ENCODE assay signal across 25 cellular contexts in the genomic region with DNA sequence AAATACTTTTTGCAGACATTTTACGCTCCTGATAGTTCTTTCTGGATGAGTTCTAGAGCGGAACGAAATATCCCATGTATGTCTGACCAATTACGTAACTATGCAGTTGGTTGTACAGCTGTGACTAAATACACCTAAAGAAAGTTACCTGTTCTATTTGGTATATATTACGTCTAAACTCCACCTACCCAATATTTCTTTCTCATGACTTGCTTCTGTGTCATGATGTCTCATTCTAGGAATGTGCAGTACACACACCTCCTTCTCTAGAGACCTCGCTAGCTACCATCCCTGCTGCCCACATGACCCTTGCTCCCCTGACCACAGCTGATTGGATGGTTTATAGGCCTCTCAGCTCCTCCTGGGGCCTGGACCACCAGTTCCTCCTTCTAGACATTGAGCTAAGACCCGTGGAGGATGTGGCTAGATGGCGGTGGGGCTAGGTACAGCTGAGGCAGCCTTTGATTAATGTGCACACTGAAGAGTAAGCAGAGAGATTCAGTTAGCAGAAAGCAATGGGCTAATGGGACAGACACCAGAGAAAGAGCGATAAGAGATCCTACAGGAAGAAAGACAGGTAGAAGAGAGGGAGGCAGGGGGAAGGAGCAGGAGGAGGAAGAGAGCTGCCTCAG.
DNase-seq lines count a peak whose midpoint lies in the region; ATAC-seq, FAIRE-seq and TF ChIP-seq lines count a peak whose summit lies in the region.
"Had no signal": no experiment of that assay in that cellular context is flagged by ENCODE, and none has a peak within 500 bp of the region (broad histone marks: within the 10 kb centered on the region; RNA-seq: fewer than 3 reads in every experiment).

No MANE protein-coding gene starts in this region.

- intact Hi-C loops in right cardiac atrium (cut with DNase I): no loop called here
- intact Hi-C loops in naive thymus-derived CD4-positive, alpha-beta T cell (cut with micrococcal nuclease): no loop called here

- FAIRE-seq in RCC 7860 (lab: Jason Lieb, UNC) (no peak), H1 (lab: Jason Lieb, UNC) (no peak)
- FAIRE-seq: A549, GM12878 had no signal

- no peak overlapping the region for H4K91ac ChIP-seq in H1 (replicated peaks; ENCODE audit: insufficient read length, low read length)

- peaks cover 0 to 3% (median 0%) of the 10 kb centered on the region in 7 donors for H3K9me3 Mint-ChIP-seq in CD4-positive, CD25-positive, alpha-beta regulatory T cell
- peaks cover 0 to 14% (median 0%) of the 10 kb centered on the region in 11 donors for H3K9me3 Mint-ChIP-seq in naive thymus-derived CD4-positive, alpha-beta T cell

- no peaks in the 10 kb centered on the region for H3K23me2 ChIP-seq in H1 (ENCODE audit: low read depth, low read length)

- CTCF ChIA-PET in H1 (lab: Charles Lee; ENCODE audit: partially characterized antibody): interaction anchor here (0.6 to 0.9 kb wide), 2 partner anchors 8 to 18 kb away, joined by 3 to 4 read pairs; no protein-coding TSS in a partner anchor
- CTCF ChIA-PET in naive thymus-derived CD4-positive, alpha-beta T cell (lab: Charles Lee): interaction anchor here (0.6 to 1.5 kb wide), 2 partner anchors 8 to 169 kb away, joined by 3 to 7 read pairs; no protein-coding TSS in a partner anchor

- no peak overlapping the region for H3K4ac ChIP-seq in H1 (replicated peaks; ENCODE audit: insufficient read length, low read depth, low read length)

- no peak for DNase-seq in CD4-positive, CD25-positive, alpha-beta regulatory T cell
- DNase-seq in RCC 7860 (ENCODE audit: low spot score): peak; percentile 14
- DNase-seq in H1 (ENCODE audit: low read depth in 1 of 2, low spot score in 2 of 2): no peak
- peak; percentile 89 for DNase-seq in kidney tubule cell (ENCODE audit: low spot score)
- no peak for DNase-seq in right cardiac atrium
- no peak for DNase-seq in stimulated activated CD4-positive, alpha-beta T cell treated with anti-CD3 and anti-CD28 coated beads, Interleukin-4, amount 100 ng/mL, for 24 hours
- no peak for DNase-seq in GM19240 (ENCODE audit: insufficient read length, low spot score)
- no peak for DNase-seq in naive thymus-derived CD4-positive, alpha-beta T cell
- DNase-seq: BE2C, COR-L47, DND-41, HCEC 1CT, IMR-90, MV-4-11, NCI-H1105 treated with DMSO at 0.1 percent for 48 hours, NCI-H1694, NCI-H2081, NCI-H446 treated with DMSO at 0.1 percent for 48 hours, NCI-H526 treated with DMSO at 0.1 percent for 48 hours, OCI-M1, SHP77 treated with DMSO at 0.1 percent for 48 hours, SK-N-SH had no signal

- no peak overlapping the region for H2AK5ac ChIP-seq in H1 (ENCODE audit: low read depth, low read length)

- H2BK15ac ChIP-seq in H1 (ENCODE audit: low read length): no peak overlapping the region

- H3K56ac ChIP-seq in H1 (replicated peaks; ENCODE audit: insufficient read length, low read depth, low read length): no peak overlapping the region

- H3K36me3 Mint-ChIP-seq in CD4-positive, CD25-positive, alpha-beta regulatory T cell: no peaks in the 10 kb centered on the region
- H3K36me3 Mint-ChIP-seq in naive thymus-derived CD4-positive, alpha-beta T cell: peaks cover 0 to 10% (median 0%) of the 10 kb centered on the region in 5 donors

- 0 out of 2 replicates have a peak overlapping the region, but pooled peaks have one; percentile 20 for H3K18ac ChIP-seq in H1 (ENCODE audit: extremely low read depth, low read length)

- no peak overlapping the region for H3K9ac ChIP-seq in H1 (replicated peaks in 1 of 4; ENCODE audit: extremely low read depth in 1 of 4, low read depth in 3 of 4, low read length in 3 of 4)
- H3K9ac ChIP-seq: SK-N-SH had no signal

- H3K23ac ChIP-seq in H1 (ENCODE audit: insufficient read length): no peak overlapping the region

- no peaks in the 10 kb centered on the region for H3K9me3 ChIP-seq in CD4-positive, CD25-positive, alpha-beta regulatory T cell (ENCODE audit: control insufficient read depth in 2 of 2, low read length in 2 of 2)
- 0 out of 4 replicates have a peak, but pooled peaks cover 0 to 5% of the 10 kb centered on the region in 2 experiments for H3K9me3 ChIP-seq in H1 (ENCODE audit: insufficient read depth in 2 of 2, low read depth in 1 of 2, low read length in 1 of 2)
- no peaks in the 10 kb centered on the region for H3K9me3 ChIP-seq in right cardiac atrium (ENCODE audit: control insufficient read depth, low read length)
- H3K9me3 ChIP-seq in naive thymus-derived CD4-positive, alpha-beta T cell (ENCODE audit: control insufficient read depth in 2 of 3, low read length in 3 of 3): no peaks in the 10 kb centered on the region
- H3K9me3 ChIP-seq: A549, BE2C, SK-N-SH had no signal

- no peak for ATAC-seq in CD4-positive, CD25-positive, alpha-beta regulatory T cell (ENCODE audit: low read depth in 2 of 2)
- no peak for ATAC-seq in right cardiac atrium
- no peak for ATAC-seq in naive thymus-derived CD4-positive, alpha-beta T cell
- ATAC-seq: A549, GM12878, GM23338 had no signal

- H3K79me2 ChIP-seq in H1 (ENCODE audit: control insufficient read depth in 1 of 2, insufficient read depth in 2 of 2, low read length in 2 of 2): no peaks in the 10 kb centered on the region

- TF ChIP-seq CTCF in H1 (IDR thresholded peaks at IDR 0.05; ENCODE audit: control extremely low read depth in 1 of 3, insufficient read depth in 1 of 3, low read depth in 1 of 3, low read length in 3 of 3): no peak

- no peak overlapping the region for H4K8ac ChIP-seq in H1 (ENCODE audit: extremely low read depth, insufficient read depth, low read length)

- H2BK5ac ChIP-seq in H1 (ENCODE audit: low read depth, low read length): no peak overlapping the region

- no peak for TF ChIP-seq POLR2A in H1 (IDR thresholded peaks at IDR 0.05; ENCODE audit: control extremely low read depth in 1 of 2, low read depth in 2 of 2, low read length in 2 of 2)

- H3K4me2 ChIP-seq in H1 (ENCODE audit: insufficient read depth in 1 of 2, low read depth in 2 of 2, low read length in 2 of 2): no peak overlapping the region
- H3K4me2 ChIP-seq: A549, GM23338, SK-N-SH had no signal

- no peak overlapping the region for H2AFZ ChIP-seq in H1 (ENCODE audit: low read length)
- H2AFZ ChIP-seq: GM23338 had no signal

- H2BK12ac ChIP-seq in H1 (ENCODE audit: low read depth, low read length): no peak overlapping the region

- no peaks in the 10 kb centered on the region for H3K4me1 ChIP-seq in CD4-positive, CD25-positive, alpha-beta regulatory T cell (ENCODE audit: control insufficient read depth, insufficient read depth, low read length, poor library complexity, severe bottlenecking)
- H3K4me1 ChIP-seq in H1 (replicated peaks in 1 of 4; ENCODE audit: control insufficient read depth in 3 of 4, insufficient read depth in 4 of 4, low read length in 3 of 4) (peaks cover 0 to 5% (median 2%) of the 10 kb centered on the region in 4 experiments; a peak in 4 of 7 replicates), right cardiac atrium (ENCODE audit: control insufficient read depth, insufficient read depth, low read length) (no peaks in the 10 kb centered on the region)
- H3K4me1 ChIP-seq in naive thymus-derived CD4-positive, alpha-beta T cell (ENCODE audit: control insufficient read depth in 2 of 2, insufficient read depth in 2 of 2, low read length in 2 of 2): no peaks in the 10 kb centered on the region
- H3K4me1 ChIP-seq: A549, BE2C had no signal

- H3K4me1 Mint-ChIP-seq in CD4-positive, CD25-positive, alpha-beta regulatory T cell: peaks cover 0 to 17% (median 5%) of the 10 kb centered on the region in 4 donors
- H3K4me1 Mint-ChIP-seq in naive thymus-derived CD4-positive, alpha-beta T cell: peaks cover 0 to 39% (median 20%) of the 10 kb centered on the region in 7 donors

- H3K27me3 ChIP-seq in CD4-positive, CD25-positive, alpha-beta regulatory T cell (ENCODE audit: control insufficient read depth, insufficient read depth, low read length): no peaks in the 10 kb centered on the region
- H3K27me3 ChIP-seq in H1 (replicated peaks in 1 of 4; ENCODE audit: control insufficient read depth in 3 of 4, extremely low read depth in 1 of 4, insufficient read depth in 3 of 4, low read length in 3 of 4): no peaks in the 10 kb centered on the region
- H3K27me3 ChIP-seq in right cardiac atrium (ENCODE audit: control insufficient read depth, insufficient read depth): no peaks in the 10 kb centered on the region
- H3K27me3 ChIP-seq in naive thymus-derived CD4-positive, alpha-beta T cell (ENCODE audit: control insufficient read depth in 2 of 2, insufficient read depth in 2 of 2, low read length in 2 of 2): no peaks in the 10 kb centered on the region

- no peak overlapping the region for H2BK20ac ChIP-seq in H1 (ENCODE audit: low read length)

- H3K27ac ChIP-seq in CD4-positive, CD25-positive, alpha-beta regulatory T cell (ENCODE audit: insufficient read depth, low read length, poor library complexity, severe bottlenecking): no peak overlapping the region
- no peak overlapping the region for H3K27ac ChIP-seq in H1 (ENCODE audit: low read depth, low read length)
- no peak overlapping the region for H3K27ac ChIP-seq in right cardiac atrium (ENCODE audit: low read length)
- no peak overlapping the region for H3K27ac ChIP-seq in naive thymus-derived CD4-positive, alpha-beta T cell (ENCODE audit: low read depth, low read length)
- H3K27ac ChIP-seq: A549 had no signal

- peak overlapping the region; percentile 3 to 89 (median 48) for H3K27ac Mint-ChIP-seq in CD4-positive, CD25-positive, alpha-beta regulatory T cell
- H3K27ac Mint-ChIP-seq in naive thymus-derived CD4-positive, alpha-beta T cell: peak overlapping the region in 1 of 9 donors; percentile 59
- H3K27ac Mint-ChIP-seq: GM23338 had no signal

- H3K14ac ChIP-seq in H1 (ENCODE audit: insufficient read length): no peak overlapping the region

- H3K79me1 ChIP-seq in H1 (ENCODE audit: low read depth, low read length): no peaks in the 10 kb centered on the region

- no peak overlapping the region for H3K4me3 ChIP-seq in CD4-positive, CD25-positive, alpha-beta regulatory T cell (ENCODE audit: low read depth, low read length)
- H3K4me3 ChIP-seq in H1 (ENCODE audit: extremely low read depth in 1 of 4, insufficient read depth in 2 of 4, low read depth in 3 of 4, low read length in 4 of 4) (no peak overlapping the region), right cardiac atrium (ENCODE audit: low read length) (no peak overlapping the region)
- H3K4me3 ChIP-seq in naive thymus-derived CD4-positive, alpha-beta T cell (ENCODE audit: low read length): no peak overlapping the region
- H3K4me3 ChIP-seq: A549, GM12878, GM23338 had no signal

- 91 to 100% methylated on average over 1 to 9 of the region's 9 CpGs for WGBS in H1 (ENCODE audit: extremely low coverage in 1 of 2, insufficient coverage in 1 of 2, insufficient read length in 1 of 2, insufficient replicate concordance in 2 of 2, low coverage in 1 of 2, low lambda C conversion rate in 2 of 2, missing lambda C conversion rate in 1 of 2), 2 experiments
- 97% methylated on average over 9 of the region's 9 CpGs for WGBS in right cardiac atrium

- H3K4me3 Mint-ChIP-seq in CD4-positive, CD25-positive, alpha-beta regulatory T cell: no peak overlapping the region
- H3K4me3 Mint-ChIP-seq in naive thymus-derived CD4-positive, alpha-beta T cell: peak overlapping the region in 1 of 10 donors; percentile 41
- H3K4me3 Mint-ChIP-seq: GM23338 had no signal

- H2BK120ac ChIP-seq in H1 (replicated peaks; ENCODE audit: low read depth, low read length): no peak overlapping the region

- no peak overlapping the region for H4K5ac ChIP-seq in H1 (ENCODE audit: insufficient read length, low read depth, low read length)

- H3K36me3 ChIP-seq in CD4-positive, CD25-positive, alpha-beta regulatory T cell (ENCODE audit: control insufficient read depth, insufficient read depth, low read length): no peaks in the 10 kb centered on the region
- no peaks in the 10 kb centered on the region for H3K36me3 ChIP-seq in H1 (ENCODE audit: control insufficient read depth in 2 of 4, insufficient read depth in 4 of 4, low read length in 3 of 4)
- no peaks in the 10 kb centered on the region for H3K36me3 ChIP-seq in naive thymus-derived CD4-positive, alpha-beta T cell (ENCODE audit: control insufficient read depth in 2 of 3, insufficient read depth in 3 of 3, low read length in 3 of 3)
- H3K36me3 ChIP-seq: BE2C had no signal

- no peaks in the 10 kb centered on the region for H4K20me1 ChIP-seq in H1 (replicated peaks in 1 of 2; ENCODE audit: control insufficient read depth in 1 of 2, insufficient read depth in 2 of 2, low read length in 2 of 2)

- TF ChIP-seq EP300 in H1 (IDR thresholded peaks at IDR 0.05; ENCODE audit: borderline replicate concordance in 1 of 2, low read depth in 2 of 2, low read length in 2 of 2): no peak

- POLR2A ChIA-PET in H1 (lab: Charles Lee; ENCODE audit: partially characterized antibody): no interaction called here
- POLR2A ChIA-PET in naive thymus-derived CD4-positive, alpha-beta T cell (lab: Charles Lee): interaction anchor here (0.8 kb wide), 1 partner anchor 16 kb away, joined by 3 read pairs; no protein-coding TSS in a partner anchor

- no peak for TF ChIP-seq RAD21 in H1 (IDR thresholded peaks at IDR 0.05 in 1 of 2, conservative IDR thresholded peaks at IDR 0.05 in 1 of 2; ENCODE audit: low read depth in 2 of 2, low read length in 2 of 2)

- no peaks in the 10 kb centered on the region for H3K27me3 Mint-ChIP-seq in CD4-positive, CD25-positive, alpha-beta regulatory T cell
- H3K27me3 Mint-ChIP-seq in naive thymus-derived CD4-positive, alpha-beta T cell: peaks cover 0 to 3% (median 0%) of the 10 kb centered on the region in 5 donors

Comparison
In these comparisons a context has a peak if more than half of its experiments do, and no peak if none do; other contexts are left out.
1. DNase-seq: peak in RCC 7860 (single experiment) and kidney tubule cell (single experiment); none in CD4-positive, CD25-positive, alpha-beta regulatory T cell (0 of 3), H1 (0 of 2), right cardiac atrium (0 of 3), stimulated activated CD4-positive, alpha-beta T cell treated with anti-CD3 and anti-CD28 coated beads, Interleukin-4, amount 100 ng/mL, for 24 hours (single experiment), GM19240 (single experiment) and naive thymus-derived CD4-positive, alpha-beta T cell (0 of 9).